2 cellular contexts compared by ENCODE assay signal in the genomic region with DNA sequence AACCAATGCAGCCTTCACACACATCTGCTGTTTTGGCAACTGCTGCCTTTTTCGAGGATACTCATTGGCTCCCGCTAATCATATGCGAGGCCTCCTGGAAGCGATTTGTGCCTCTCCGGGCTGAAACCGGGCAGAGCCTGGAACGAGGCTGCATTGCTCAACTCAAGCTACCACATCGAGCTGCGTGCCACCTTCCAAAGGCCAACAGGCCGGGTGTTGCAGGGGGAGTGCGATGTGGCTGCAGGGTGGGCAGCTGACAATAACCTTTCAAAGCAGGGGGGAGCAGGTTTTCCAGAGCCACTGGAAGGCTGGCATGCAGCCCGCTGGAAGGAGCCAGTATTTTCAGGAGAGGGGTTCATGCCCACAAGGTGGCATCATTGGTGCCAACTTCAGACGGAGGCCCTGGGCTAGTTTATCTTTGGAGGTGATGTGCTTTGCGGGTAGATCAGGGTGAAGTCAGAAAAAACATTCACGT.
TF ChIP-seq lines count a peak whose summit lies in the region.

No MANE protein-coding gene starts in this region.

TF ChIP-seq in HEK293, 187 proteins besides CTCF, POLR2A, EP300 and RAD21 (continued from another document):
- TF ChIP-seq, protein P1, sequence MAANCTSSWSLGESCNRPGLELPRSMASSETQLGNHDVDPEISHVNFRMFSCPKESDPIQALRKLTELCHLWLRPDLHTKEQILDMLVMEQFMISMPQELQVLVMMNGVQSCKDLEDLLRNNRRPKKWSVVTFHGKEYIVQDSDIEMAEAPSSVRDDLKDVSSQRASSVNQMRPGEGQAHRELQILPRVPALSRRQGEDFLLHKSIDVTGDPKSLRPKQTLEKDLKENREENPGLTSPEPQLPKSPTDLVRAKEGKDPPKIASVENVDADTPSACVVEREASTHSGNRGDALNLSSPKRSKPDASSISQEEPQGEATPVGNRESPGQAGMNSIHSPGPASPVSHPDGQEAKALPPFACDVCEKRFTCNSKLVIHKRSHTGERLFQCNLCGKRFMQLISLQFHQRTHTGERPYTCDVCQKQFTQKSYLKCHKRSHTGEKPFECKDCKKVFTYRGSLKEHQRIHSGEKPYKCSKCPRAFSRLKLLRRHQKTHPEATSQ (tag by site-specific recombination; IDR thresholded peaks at IDR 0.05) = no peak
- no peak for TF ChIP-seq REST (tag by site-specific recombination; IDR thresholded peaks at IDR 0.05)
- TF ChIP-seq ZBTB1 (tag by site-specific recombination; IDR thresholded peaks at IDR 0.05) = no peak
- TF ChIP-seq ZNF335 (tag by site-specific recombination; conservative IDR thresholded peaks at IDR 0.05) = no peak
- TF ChIP-seq, protein P2, sequence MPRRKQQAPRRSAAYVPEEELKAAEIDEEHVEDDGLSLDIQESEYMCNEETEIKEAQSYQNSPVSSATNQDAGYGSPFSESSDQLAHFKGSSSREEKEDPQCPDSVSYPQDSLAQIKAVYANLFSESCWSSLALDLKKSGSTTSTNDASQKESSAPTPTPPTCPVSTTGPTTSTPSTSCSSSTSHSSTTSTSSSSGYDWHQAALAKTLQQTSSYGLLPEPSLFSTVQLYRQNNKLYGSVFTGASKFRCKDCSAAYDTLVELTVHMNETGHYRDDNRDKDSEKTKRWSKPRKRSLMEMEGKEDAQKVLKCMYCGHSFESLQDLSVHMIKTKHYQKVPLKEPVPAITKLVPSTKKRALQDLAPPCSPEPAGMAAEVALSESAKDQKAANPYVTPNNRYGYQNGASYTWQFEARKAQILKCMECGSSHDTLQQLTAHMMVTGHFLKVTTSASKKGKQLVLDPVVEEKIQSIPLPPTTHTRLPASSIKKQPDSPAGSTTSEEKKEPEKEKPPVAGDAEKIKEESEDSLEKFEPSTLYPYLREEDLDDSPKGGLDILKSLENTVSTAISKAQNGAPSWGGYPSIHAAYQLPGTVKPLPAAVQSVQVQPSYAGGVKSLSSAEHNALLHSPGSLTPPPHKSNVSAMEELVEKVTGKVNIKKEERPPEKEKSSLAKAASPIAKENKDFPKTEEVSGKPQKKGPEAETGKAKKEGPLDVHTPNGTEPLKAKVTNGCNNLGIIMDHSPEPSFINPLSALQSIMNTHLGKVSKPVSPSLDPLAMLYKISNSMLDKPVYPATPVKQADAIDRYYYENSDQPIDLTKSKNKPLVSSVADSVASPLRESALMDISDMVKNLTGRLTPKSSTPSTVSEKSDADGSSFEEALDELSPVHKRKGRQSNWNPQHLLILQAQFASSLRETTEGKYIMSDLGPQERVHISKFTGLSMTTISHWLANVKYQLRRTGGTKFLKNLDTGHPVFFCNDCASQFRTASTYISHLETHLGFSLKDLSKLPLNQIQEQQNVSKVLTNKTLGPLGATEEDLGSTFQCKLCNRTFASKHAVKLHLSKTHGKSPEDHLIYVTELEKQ (tag by site-specific recombination; IDR thresholded peaks at IDR 0.05; ENCODE audit: borderline replicate concordance) = no peak
- TF ChIP-seq ZNF585B (tag by site-specific recombination; IDR thresholded peaks at IDR 0.05) = no peak
- no peak for TF ChIP-seq GFI1B (tag by site-specific recombination; IDR thresholded peaks at IDR 0.05)
- no peak for TF ChIP-seq ZNF664 (tag by site-specific recombination; IDR thresholded peaks at IDR 0.05)
- no peak for TF ChIP-seq SCRT1 (tag by site-specific recombination; IDR thresholded peaks at IDR 0.05; ENCODE audit: borderline replicate concordance)
- no peak for TF ChIP-seq ZNF2 (tag by site-specific recombination; IDR thresholded peaks at IDR 0.05)
- no peak for TF ChIP-seq YY1 (tag by site-specific recombination; IDR thresholded peaks at IDR 0.05)
TF ChIP-seq in HEK293: peak in this region for 0.

TF ChIP-seq in HepG2, 621 proteins besides CTCF, POLR2A, EP300 and RAD21 (continued from another document and continues in another):
- TF ChIP-seq EEA1 (CRISPR knock-in tag; IDR thresholded peaks at IDR 0.05; ENCODE audit: borderline replicate concordance) (no peak), ZMYM2 (CRISPR knock-in tag; IDR thresholded peaks at IDR 0.05) (no peak), RARG (CRISPR knock-in tag; IDR thresholded peaks at IDR 0.05; ENCODE audit: low read depth) (no peak), ZNF572 (CRISPR knock-in tag; IDR thresholded peaks at IDR 0.05) (0 out of 2 replicates have a peak, but pooled peaks have one; percentile 46), SSRP1 (CRISPR knock-in tag; IDR thresholded peaks at IDR 0.05) (no peak), KMT2A (CRISPR knock-in tag; IDR thresholded peaks at IDR 0.05) (no peak), ZNF616 (CRISPR knock-in tag; IDR thresholded peaks at IDR 0.05; ENCODE audit: low read depth) (no peak), NR3C1 (CRISPR knock-in tag; IDR thresholded peaks at IDR 0.05) (no peak), SNAPC4 (CRISPR knock-in tag; IDR thresholded peaks at IDR 0.05) (no peak), SRSF1 (optimal IDR thresholded peaks at IDR 0.05; ENCODE audit: low read depth, low read length) (peak; percentile 42), ZNF501 (CRISPR knock-in tag; IDR thresholded peaks at IDR 0.05) (no peak), SMARCE1 (IDR thresholded peaks at IDR 0.05; ENCODE audit: borderline replicate concordance) (no peak), ZNF770 (CRISPR knock-in tag; IDR thresholded peaks at IDR 0.05) (no peak), NAIF1 (CRISPR knock-in tag; IDR thresholded peaks at IDR 0.05; ENCODE audit: borderline replicate concordance) (no peak), DNMT1 (CRISPR knock-in tag; IDR thresholded peaks at IDR 0.05) (no peak), NKX3-1 (CRISPR knock-in tag; IDR thresholded peaks at IDR 0.05) (no peak), TRAFD1 (CRISPR knock-in tag; IDR thresholded peaks at IDR 0.05; ENCODE audit: borderline replicate concordance) (no peak), HMGXB4 (CRISPR knock-in tag; IDR thresholded peaks at IDR 0.05; ENCODE audit: borderline replicate concordance in 1 of 2, low read depth in 1 of 2) (no peak), GTF2F1 (IDR thresholded peaks at IDR 0.05; ENCODE audit: low read length) (no peak), ESRRA (CRISPR knock-in tag; IDR thresholded peaks at IDR 0.05; ENCODE audit: low read depth) (no peak), CHCHD3 (CRISPR knock-in tag; IDR thresholded peaks at IDR 0.05) (no peak), ZNF75D (CRISPR knock-in tag; IDR thresholded peaks at IDR 0.05; ENCODE audit: borderline replicate concordance) (no peak), RXRA (CRISPR knock-in tag; IDR thresholded peaks at IDR 0.05) (no peak), NFE2L1 (CRISPR knock-in tag; IDR thresholded peaks at IDR 0.05; ENCODE audit: borderline replicate concordance) (no peak), ATF7-NPFF (CRISPR knock-in tag; IDR thresholded peaks at IDR 0.05; ENCODE audit: low read depth) (peak; percentile 21; the same call in 1 of the 2 replicates), ZNF883 (CRISPR knock-in tag; IDR thresholded peaks at IDR 0.05; ENCODE audit: not compliant biosample characterization) (no peak)
- TF ChIP-seq, protein P3, sequence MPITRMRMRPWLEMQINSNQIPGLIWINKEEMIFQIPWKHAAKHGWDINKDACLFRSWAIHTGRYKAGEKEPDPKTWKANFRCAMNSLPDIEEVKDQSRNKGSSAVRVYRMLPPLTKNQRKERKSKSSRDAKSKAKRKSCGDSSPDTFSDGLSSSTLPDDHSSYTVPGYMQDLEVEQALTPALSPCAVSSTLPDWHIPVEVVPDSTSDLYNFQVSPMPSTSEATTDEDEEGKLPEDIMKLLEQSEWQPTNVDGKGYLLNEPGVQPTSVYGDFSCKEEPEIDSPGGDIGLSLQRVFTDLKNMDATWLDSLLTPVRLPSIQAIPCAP (CRISPR knock-in tag; IDR thresholded peaks at IDR 0.05; ENCODE audit: low read depth) = no peak
- TF ChIP-seq, protein P4, sequence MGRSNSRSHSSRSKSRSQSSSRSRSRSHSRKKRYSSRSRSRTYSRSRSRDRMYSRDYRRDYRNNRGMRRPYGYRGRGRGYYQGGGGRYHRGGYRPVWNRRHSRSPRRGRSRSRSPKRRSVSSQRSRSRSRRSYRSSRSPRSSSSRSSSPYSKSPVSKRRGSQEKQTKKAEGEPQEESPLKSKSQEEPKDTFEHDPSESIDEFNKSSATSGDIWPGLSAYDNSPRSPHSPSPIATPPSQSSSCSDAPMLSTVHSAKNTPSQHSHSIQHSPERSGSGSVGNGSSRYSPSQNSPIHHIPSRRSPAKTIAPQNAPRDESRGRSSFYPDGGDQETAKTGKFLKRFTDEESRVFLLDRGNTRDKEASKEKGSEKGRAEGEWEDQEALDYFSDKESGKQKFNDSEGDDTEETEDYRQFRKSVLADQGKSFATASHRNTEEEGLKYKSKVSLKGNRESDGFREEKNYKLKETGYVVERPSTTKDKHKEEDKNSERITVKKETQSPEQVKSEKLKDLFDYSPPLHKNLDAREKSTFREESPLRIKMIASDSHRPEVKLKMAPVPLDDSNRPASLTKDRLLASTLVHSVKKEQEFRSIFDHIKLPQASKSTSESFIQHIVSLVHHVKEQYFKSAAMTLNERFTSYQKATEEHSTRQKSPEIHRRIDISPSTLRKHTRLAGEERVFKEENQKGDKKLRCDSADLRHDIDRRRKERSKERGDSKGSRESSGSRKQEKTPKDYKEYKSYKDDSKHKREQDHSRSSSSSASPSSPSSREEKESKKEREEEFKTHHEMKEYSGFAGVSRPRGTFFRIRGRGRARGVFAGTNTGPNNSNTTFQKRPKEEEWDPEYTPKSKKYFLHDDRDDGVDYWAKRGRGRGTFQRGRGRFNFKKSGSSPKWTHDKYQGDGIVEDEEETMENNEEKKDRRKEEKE (IDR thresholded peaks at IDR 0.05) = no peak
